ENCODE assay signal across 10 cellular contexts in genomic region chr12:14373202-14373601, GRCh38. TPM values are rescaled to one million over a fixed set of nuclear protein-coding genes. Genes with fewer than 3 reads are reported as not detected.
DNase-seq lines count a peak whose midpoint lies in the region; ATAC-seq and TF ChIP-seq lines count a peak whose summit lies in the region.
"Had no signal": no experiment of that assay in that cellular context is flagged by ENCODE, and none has a peak within 500 bp of the region (broad histone marks: within the 10 kb centered on the region; RNA-seq: fewer than 3 reads in every experiment).

No MANE protein-coding gene starts in this region.

- no peaks in the 10 kb centered on the region for H3K36me3 ChIP-seq in hepatocyte (replicated peaks; ENCODE audit: insufficient read depth, low read depth)
- H3K36me3 ChIP-seq: BE2C had no signal

- no peaks in the 10 kb centered on the region for H3K27me3 Mint-ChIP-seq in activated CD8-positive, alpha-beta memory T cell treated with anti-CD3 and anti-CD28 coated beads, Interleukin-2, amount 10 ng/mL, durations not matched to agents 7 days and 5 days
- H3K27me3 Mint-ChIP-seq in activated T-helper 1 cell treated with anti-CD3 and anti-CD28 coated beads, Interleukin-12 subunit alpha, Interleukin-12 subunit beta, Interleukin-2, Interleukin-4 antibody, amounts not matched to agents 30 ng/mL and 10 ng/mL and 1 ng/mL, durations not matched to agents 14 hours and 24 hours and 36 hours (ENCODE audit: insufficient read depth) = no peaks in the 10 kb centered on the region
- no peaks in the 10 kb centered on the region for H3K27me3 Mint-ChIP-seq in stimulated activated naive B cell treated with anti-CD40 and anti-IgM and Interleukin-4, amounts not matched to agents 10 μg/mL and 1 μg/mL and 100 μg/mL, for 72 hours

- peaks cover 100% of the 10 kb centered on the region for H3K79me2 ChIP-seq in hepatocyte

- H3K9me3 Mint-ChIP-seq in activated CD8-positive, alpha-beta memory T cell treated with anti-CD3 and anti-CD28 coated beads, Interleukin-2, amount 10 ng/mL, durations not matched to agents 7 days and 5 days (ENCODE audit: low read depth) = peaks cover 2% of the 10 kb centered on the region
- peaks cover 13% of the 10 kb centered on the region for H3K9me3 Mint-ChIP-seq in activated T-helper 1 cell treated with anti-CD3 and anti-CD28 coated beads, Interleukin-12 subunit alpha, Interleukin-12 subunit beta, Interleukin-2, Interleukin-4 antibody, amounts not matched to agents 30 ng/mL and 10 ng/mL and 1 ng/mL, durations not matched to agents 14 hours and 24 hours and 36 hours
- peaks cover 0 to 7% of the 10 kb centered on the region in 2 donors for H3K9me3 Mint-ChIP-seq in stimulated activated naive B cell treated with anti-CD40 and anti-IgM and Interleukin-4, amounts not matched to agents 10 μg/mL and 1 μg/mL and 100 μg/mL, for 72 hours

- peak; percentile 40 for ATAC-seq in activated CD8-positive, alpha-beta memory T cell treated with anti-CD3 and anti-CD28 coated beads, Interleukin-2, amount 10 ng/mL, durations not matched to agents 7 days and 5 days
- ATAC-seq in stimulated activated naive B cell treated with anti-CD40 and anti-IgM and Interleukin-4, amounts not matched to agents 10 μg/mL and 1 μg/mL and 100 μg/mL, for 72 hours (replicated peaks) = no peak

- no peak for TF ChIP-seq CTCF in hepatocyte (IDR thresholded peaks at IDR 0.05; ENCODE audit: poor library complexity)

- in situ Hi-C loops in KBM-7 (cut with MboI; ENCODE audit: low pct_unique_long_range_greater_than_20kb, low sequenced_read_pairs) = no loop called here

- no peaks in the 10 kb centered on the region for H3K9me2 ChIP-seq in hepatocyte (replicated peaks; ENCODE audit: insufficient read depth)

- H3K4me3 Mint-ChIP-seq in activated CD8-positive, alpha-beta memory T cell treated with anti-CD3 and anti-CD28 coated beads, Interleukin-2, amount 10 ng/mL, durations not matched to agents 7 days and 5 days = peak overlapping the region; percentile 52
- peak overlapping the region; percentile 28 for H3K4me3 Mint-ChIP-seq in activated T-helper 1 cell treated with anti-CD3 and anti-CD28 coated beads, Interleukin-12 subunit alpha, Interleukin-12 subunit beta, Interleukin-2, Interleukin-4 antibody, amounts not matched to agents 30 ng/mL and 10 ng/mL and 1 ng/mL, durations not matched to agents 14 hours and 24 hours and 36 hours
- H3K4me3 Mint-ChIP-seq in stimulated activated naive B cell treated with anti-CD40 and anti-IgM and Interleukin-4, amounts not matched to agents 10 μg/mL and 1 μg/mL and 100 μg/mL, for 72 hours = peak overlapping the region in 1 of 2 donors; percentile 31

- peaks cover 8% of the 10 kb centered on the region for H3K4me1 ChIP-seq in hepatocyte (ENCODE audit: insufficient read depth)
- H3K4me1 ChIP-seq: BE2C had no signal

- H3K27ac Mint-ChIP-seq in activated CD8-positive, alpha-beta memory T cell treated with anti-CD3 and anti-CD28 coated beads, Interleukin-2, amount 10 ng/mL, durations not matched to agents 7 days and 5 days = peak overlapping the region; percentile 82
- H3K27ac Mint-ChIP-seq in activated T-helper 1 cell treated with anti-CD3 and anti-CD28 coated beads, Interleukin-12 subunit alpha, Interleukin-12 subunit beta, Interleukin-2, Interleukin-4 antibody, amounts not matched to agents 30 ng/mL and 10 ng/mL and 1 ng/mL, durations not matched to agents 14 hours and 24 hours and 36 hours = peak overlapping the region; percentile 61
- peak overlapping the region; percentile 92 for H3K27ac Mint-ChIP-seq in stimulated activated naive B cell treated with anti-CD40 and anti-IgM and Interleukin-4, amounts not matched to agents 10 μg/mL and 1 μg/mL and 100 μg/mL, for 72 hours

- no peak overlapping the region for H2AFZ ChIP-seq in hepatocyte

- H3K27ac ChIP-seq in hepatocyte = peak overlapping the region; percentile 81

- H3K4me2 ChIP-seq in hepatocyte = peak overlapping the region; percentile 14

- H3K9me3 ChIP-seq in hepatocyte (ENCODE audit: low read depth) = no peaks in the 10 kb centered on the region
- H3K9me3 ChIP-seq: BE2C had no signal

- H4K20me1 ChIP-seq in hepatocyte (ENCODE audit: insufficient read depth, poor library complexity, severe bottlenecking) = no peaks in the 10 kb centered on the region

- no peak for DNase-seq in activated CD8-positive, alpha-beta memory T cell treated with anti-CD3 and anti-CD28 coated beads, Interleukin-2, amount 10 ng/mL, durations not matched to agents 7 days and 5 days
- DNase-seq in activated CD8-positive, alpha-beta memory T cell treated with anti-CD3 and anti-CD28 coated beads, Interleukin-2, amount 50 U/mL, for 48 hours = no peak
- DNase-seq in activated T-helper 1 cell treated with anti-CD3 and anti-CD28 coated beads, Interleukin-12 subunit alpha, Interleukin-12 subunit beta, Interleukin-2, Interleukin-4 antibody, amounts not matched to agents 30 ng/mL and 10 ng/mL and 1 ng/mL, durations not matched to agents 14 hours and 24 hours and 36 hours (ENCODE audit: low spot score) = no peak
- DNase-seq in hepatocyte (ENCODE audit: low spot score) (no peak), globus pallidus (ENCODE audit: low spot score) (no peak), KBM-7 (no peak)
- DNase-seq in stimulated activated naive B cell treated with anti-CD40 and anti-IgM and Interleukin-4, amounts not matched to agents 10 μg/mL and 1 μg/mL and 100 μg/mL, for 72 hours = no peak
- DNase-seq in activated CD4-positive, alpha-beta T cell treated with anti-CD3 and anti-CD28 coated beads for 4 hours = no peak
- DNase-seq: BE2C, NCI-H2081 had no signal

- intact Hi-C loops in activated T-helper 1 cell treated with anti-CD3 and anti-CD28 coated beads, Interleukin-12 subunit alpha, Interleukin-12 subunit beta, Interleukin-2, Interleukin-4 antibody, amounts not matched to agents 30 ng/mL and 10 ng/mL and 1 ng/mL, durations not matched to agents 14 hours and 24 hours and 36 hours (cut with micrococcal nuclease) = no loop called here

- CTCF ChIA-PET in activated CD8-positive, alpha-beta memory T cell treated with anti-CD3 and anti-CD28 coated beads, Interleukin-2, amount 10 ng/mL, durations not matched to agents 7 days and 5 days (lab: Charles Lee) = interaction anchor here (1.0 to 6.7 kb wide), 2 partner anchors 13 to 34 kb away, joined by 3 to 61 read pairs; no protein-coding TSS in a partner anchor

- H3K27me3 ChIP-seq in hepatocyte = no peaks in the 10 kb centered on the region
- H3K27me3 ChIP-seq: BE2C had no signal

- H3K36me3 Mint-ChIP-seq in activated CD8-positive, alpha-beta memory T cell treated with anti-CD3 and anti-CD28 coated beads, Interleukin-2, amount 10 ng/mL, durations not matched to agents 7 days and 5 days = peaks cover 50% of the 10 kb centered on the region
- peaks cover 30% of the 10 kb centered on the region for H3K36me3 Mint-ChIP-seq in activated T-helper 1 cell treated with anti-CD3 and anti-CD28 coated beads, Interleukin-12 subunit alpha, Interleukin-12 subunit beta, Interleukin-2, Interleukin-4 antibody, amounts not matched to agents 30 ng/mL and 10 ng/mL and 1 ng/mL, durations not matched to agents 14 hours and 24 hours and 36 hours (ENCODE audit: low read depth)
- peaks cover 45 to 70% of the 10 kb centered on the region in 2 donors for H3K36me3 Mint-ChIP-seq in stimulated activated naive B cell treated with anti-CD40 and anti-IgM and Interleukin-4, amounts not matched to agents 10 μg/mL and 1 μg/mL and 100 μg/mL, for 72 hours

- peaks cover 56% of the 10 kb centered on the region for H3K4me1 Mint-ChIP-seq in activated CD8-positive, alpha-beta memory T cell treated with anti-CD3 and anti-CD28 coated beads, Interleukin-2, amount 10 ng/mL, durations not matched to agents 7 days and 5 days
- peaks cover 51% of the 10 kb centered on the region for H3K4me1 Mint-ChIP-seq in activated T-helper 1 cell treated with anti-CD3 and anti-CD28 coated beads, Interleukin-12 subunit alpha, Interleukin-12 subunit beta, Interleukin-2, Interleukin-4 antibody, amounts not matched to agents 30 ng/mL and 10 ng/mL and 1 ng/mL, durations not matched to agents 14 hours and 24 hours and 36 hours (ENCODE audit: low read depth)
- H3K4me1 Mint-ChIP-seq in stimulated activated naive B cell treated with anti-CD40 and anti-IgM and Interleukin-4, amounts not matched to agents 10 μg/mL and 1 μg/mL and 100 μg/mL, for 72 hours = peaks cover 8 to 29% of the 10 kb centered on the region in 2 donors

- H3K4me3 ChIP-seq in hepatocyte = no peak overlapping the region

RNA-seq across cellular contexts. Expression of gene ATF7IP, which starts 7.7 kb away (rescaled TPM):
- total RNA-seq in activated CD8-positive, alpha-beta memory T cell treated with anti-CD3 and anti-CD28 coated beads, Interleukin-2, amount 10 ng/mL, durations not matched to agents 7 days and 5 days = 100 to 1,000 TPM; 115 to 144 TPM
- total RNA-seq in activated T-helper 1 cell treated with anti-CD3 and anti-CD28 coated beads, Interleukin-12 subunit alpha, Interleukin-12 subunit beta, Interleukin-2, Interleukin-4 antibody, amounts not matched to agents 30 ng/mL and 10 ng/mL and 1 ng/mL, durations not matched to agents 14 hours and 24 hours and 36 hours = 66.4 and 71.6 TPM in 2 replicates
- 46.4 and 52.5 TPM in 2 replicates for total RNA-seq in hepatocyte
- 24.8 and 28.8 TPM in 2 replicates for polyA plus RNA-seq in hepatocyte
